ENCODE assay signal across 32 cellular contexts in the genomic region with DNA sequence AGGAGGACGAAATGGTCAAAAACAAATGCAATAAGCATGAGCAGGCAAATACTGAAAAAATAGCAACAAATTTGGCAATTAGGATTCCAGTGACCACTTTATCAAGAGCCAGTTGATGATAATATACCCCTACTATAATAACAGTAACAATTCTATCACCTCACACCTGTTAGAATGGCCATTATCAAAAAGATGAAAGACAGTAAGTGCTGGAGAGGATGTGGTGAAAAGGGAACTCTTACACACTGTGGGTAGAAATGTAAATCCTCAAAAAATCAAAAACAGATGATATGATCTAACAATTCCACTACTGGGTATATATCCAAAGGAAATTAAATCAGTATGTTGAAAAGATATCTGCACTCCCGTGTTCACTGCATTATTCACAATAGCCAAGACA.
"Had no signal": no experiment of that assay in that cellular context is flagged by ENCODE, and none has a peak within 500 bp of the region (broad histone marks: within the 10 kb centered on the region; RNA-seq: fewer than 3 reads in every experiment).

No MANE protein-coding gene starts in this region.

- H3K4me3 Mint-ChIP-seq: activated CD4-positive, alpha-beta T cell treated with anti-CD3 and anti-CD28 coated beads, Interleukin-2, amount 10 ng/mL, durations not matched to agents 24 days and 14 days; activated naive CD4-positive, alpha-beta T cell treated with anti-CD3 and anti-CD28 coated beads for 36 hours; activated T-cell treated with anti-CD3 and anti-CD28 coated beads, Interleukin-2, amount 50 U/mL, for 4 hours; activated T-helper 1 cell treated with anti-CD3 and anti-CD28 coated beads, Interleukin-12 subunit alpha, Interleukin-12 subunit beta, Interleukin-2, Interleukin-4 antibody, amounts not matched to agents 30 ng/mL and 10 ng/mL and 1 ng/mL, durations not matched to agents 14 hours and 24 hours and 36 hours; T-helper 1 cell treated with Interleukin-12 subunit alpha and Interleukin-12 subunit beta and Interleukin-4 antibody, amounts not matched to agents 30 μg/mL and 1 μg/mL, for 36 hours had no signal

- H3K27ac ChIP-seq: ascending aorta, breast epithelium, Peyer's patch, SJSA1, WERI-Rb-1 had no signal

- H3K9me3 ChIP-seq: ascending aorta, breast epithelium, Peyer's patch, SJSA1, SK-N-SH had no signal

- H3K9me3 Mint-ChIP-seq: activated CD4-positive, alpha-beta T cell treated with anti-CD3 and anti-CD28 coated beads, Interleukin-2, amount 10 ng/mL, durations not matched to agents 24 days and 14 days; activated naive CD4-positive, alpha-beta T cell treated with anti-CD3 and anti-CD28 coated beads for 36 hours; activated naive CD4-positive, alpha-beta T cell treated with anti-CD3 and anti-CD28 coated beads, Interleukin-2, amount 50 U/mL, for 72 hours; activated T-cell treated with anti-CD3 and anti-CD28 coated beads, Interleukin-2, amount 50 U/mL, for 4 hours; activated T-helper 1 cell treated with anti-CD3 and anti-CD28 coated beads, Interleukin-12 subunit alpha, Interleukin-12 subunit beta, Interleukin-2, Interleukin-4 antibody, amounts not matched to agents 30 ng/mL and 10 ng/mL and 1 ng/mL, durations not matched to agents 14 hours and 24 hours and 36 hours; T-helper 1 cell treated with Interleukin-12 subunit alpha and Interleukin-12 subunit beta and Interleukin-4 antibody, amounts not matched to agents 30 μg/mL and 1 μg/mL, for 36 hours had no signal

- H3K36me3 ChIP-seq: ascending aorta, breast epithelium, Peyer's patch, SJSA1, WERI-Rb-1 had no signal

- H3K4me3 ChIP-seq: ascending aorta, breast epithelium, Peyer's patch, SJSA1 had no signal

- H3K27me3 Mint-ChIP-seq: activated CD4-positive, alpha-beta T cell treated with anti-CD3 and anti-CD28 coated beads, Interleukin-2, amount 10 ng/mL, durations not matched to agents 24 days and 14 days had no signal

- H3K4me1 ChIP-seq: ascending aorta, breast epithelium, Peyer's patch, SJSA1 had no signal

- H3K9ac ChIP-seq: SK-N-SH had no signal

- H3K4me2 ChIP-seq: SK-N-SH had no signal

- DNase-seq: activated CD4-positive, alpha-beta T cell treated with anti-CD3 and anti-CD28 coated beads, Interleukin-2, amount 10 ng/mL, durations not matched to agents 24 days and 14 days; activated CD4-positive, alpha-beta T cell treated with anti-CD3 and anti-CD28 coated beads, Interleukin-2, amount 50 U/mL, for 4 hours; activated CD4-positive, CD25-positive, alpha-beta regulatory T cell; activated CD8-positive, alpha-beta memory T cell treated with anti-CD3 and anti-CD28 coated beads, Interleukin-2, amount 50 U/mL, for 4 hours; activated gamma-delta T cell treated with Interleukin-2 at 50 U/mL for 16 hours; activated naive CD4-positive, alpha-beta T cell treated with anti-CD3 and anti-CD28 coated beads for 36 hours; activated T-cell treated with anti-CD3 and anti-CD28 coated beads for 4 hours; activated T-cell treated with anti-CD3 and anti-CD28 coated beads, Interleukin-2, amount 50 U/mL, for 4 hours; amygdala; Karpas-422; KBM-7; NCI-H1105; NCI-H1417 treated with DMSO at 0.1 percent for 48 hours; NCI-H1694; NCI-H1930; NCI-H510A; NCI-H526; NCI-H748 treated with DMSO at 0.1 percent for 48 hours; NK-92 treated with Interleukin-12 subunit alpha and Interleukin-12 subunit beta, amount 100 ng/mL, for 24 hours; PC-3; Peyer's patch; RPMI8226; SHP77 treated with DMSO at 0.1 percent for 48 hours; SK-N-SH; T-helper 9 cell; WERI-Rb-1 had no signal

- H3K27me3 ChIP-seq: ascending aorta, breast epithelium, Peyer's patch, SJSA1 had no signal

- ATAC-seq: activated naive CD4-positive, alpha-beta T cell treated with anti-CD3 and anti-CD28 coated beads, Interleukin-2, amount 50 U/mL, for 72 hours; activated T-cell treated with anti-CD3 and anti-CD28 coated beads, Interleukin-2, amount 50 U/mL, for 4 hours; PC-3 had no signal

- H3K27ac Mint-ChIP-seq: activated CD4-positive, alpha-beta T cell treated with anti-CD3 and anti-CD28 coated beads, Interleukin-2, amount 10 ng/mL, durations not matched to agents 24 days and 14 days; activated naive CD4-positive, alpha-beta T cell treated with anti-CD3 and anti-CD28 coated beads for 36 hours; activated naive CD4-positive, alpha-beta T cell treated with anti-CD3 and anti-CD28 coated beads, Interleukin-2, amount 50 U/mL, for 72 hours; T-helper 1 cell treated with Interleukin-12 subunit alpha and Interleukin-12 subunit beta and Interleukin-4 antibody, amounts not matched to agents 30 μg/mL and 1 μg/mL, for 36 hours had no signal
